1 cellular context compared by ENCODE assay signal in genomic region chr13:24922390-24923304, GRCh38.
TF ChIP-seq lines count a peak whose summit lies in the region.

No MANE protein-coding gene starts in this region.

TF ChIP-seq in WTC11, 78 proteins besides CTCF, POLR2A, EP300 and RAD21 (continued from another document and continues in another):
- no peak for TF ChIP-seq MLX (CRISPR knock-in tag; IDR thresholded peaks at IDR 0.05)
- TF ChIP-seq RORB (CRISPR knock-in tag; IDR thresholded peaks at IDR 0.05), result no peak
- TF ChIP-seq MXD4 (CRISPR knock-in tag; IDR thresholded peaks at IDR 0.05; ENCODE audit: borderline replicate concordance), result no peak
- no peak for TF ChIP-seq AFF4 (CRISPR knock-in tag; IDR thresholded peaks at IDR 0.05; ENCODE audit: borderline replicate concordance)
- TF ChIP-seq ATF6 (CRISPR knock-in tag; IDR thresholded peaks at IDR 0.05), result no peak
- TF ChIP-seq CREB1 (CRISPR knock-in tag; IDR thresholded peaks at IDR 0.05), result no peak
- TF ChIP-seq NFYB (CRISPR knock-in tag; conservative IDR thresholded peaks at IDR 0.05; ENCODE audit: low read depth), result 0 out of 2 replicates have a peak, but pooled peaks have one; percentile 6
- TF ChIP-seq TEAD4 (CRISPR knock-in tag; IDR thresholded peaks at IDR 0.05), result no peak
- TF ChIP-seq PRDM15 (CRISPR knock-in tag; IDR thresholded peaks at IDR 0.05), result no peak
- no peak for TF ChIP-seq JAZF1 (CRISPR knock-in tag; IDR thresholded peaks at IDR 0.05)
- TF ChIP-seq CBFB (CRISPR knock-in tag; IDR thresholded peaks at IDR 0.05; ENCODE audit: low read depth), result no peak; the same call in 1 of the 2 replicates
- TF ChIP-seq ZBTB21 (CRISPR knock-in tag; IDR thresholded peaks at IDR 0.05; ENCODE audit: borderline replicate concordance), result 0 out of 2 replicates have a peak, but pooled peaks have one; percentile 53
- TF ChIP-seq ESRRA (CRISPR knock-in tag; IDR thresholded peaks at IDR 0.05; ENCODE audit: borderline replicate concordance), result no peak
- peak; percentile 64; the same call in 1 of the 2 replicates for TF ChIP-seq FOXP1 (CRISPR knock-in tag; IDR thresholded peaks at IDR 0.05; ENCODE audit: borderline replicate concordance)
- no peak for TF ChIP-seq ZMAT4 (CRISPR knock-in tag; IDR thresholded peaks at IDR 0.05)
- no peak for TF ChIP-seq SMAD3 (CRISPR knock-in tag; IDR thresholded peaks at IDR 0.05; ENCODE audit: borderline replicate concordance)
- TF ChIP-seq SP1 (CRISPR knock-in tag; conservative IDR thresholded peaks at IDR 0.05), result peak; percentile 96
- TF ChIP-seq OVOL2 (CRISPR knock-in tag; IDR thresholded peaks at IDR 0.05; ENCODE audit: borderline replicate concordance), result no peak
- no peak for TF ChIP-seq ZNF416 (CRISPR knock-in tag; IDR thresholded peaks at IDR 0.05)
- no peak for TF ChIP-seq RELA (CRISPR knock-in tag; IDR thresholded peaks at IDR 0.05; ENCODE audit: borderline replicate concordance)
- no peak for TF ChIP-seq ZNF512 (CRISPR knock-in tag; IDR thresholded peaks at IDR 0.05; ENCODE audit: borderline replicate concordance)
- TF ChIP-seq TCF7 (CRISPR knock-in tag; IDR thresholded peaks at IDR 0.05; ENCODE audit: low read depth), result no peak
- TF ChIP-seq ERG (CRISPR knock-in tag; IDR thresholded peaks at IDR 0.05), result no peak
- no peak for TF ChIP-seq ATF1 (CRISPR knock-in tag; IDR thresholded peaks at IDR 0.05)
- no peak for TF ChIP-seq IRF1 (CRISPR knock-in tag; IDR thresholded peaks at IDR 0.05)
- TF ChIP-seq ZNF121 (CRISPR knock-in tag; IDR thresholded peaks at IDR 0.05), result no peak
- TF ChIP-seq ZNF425 (CRISPR knock-in tag; conservative IDR thresholded peaks at IDR 0.05), result no peak
- TF ChIP-seq KAT7 (CRISPR knock-in tag; IDR thresholded peaks at IDR 0.05; ENCODE audit: borderline replicate concordance), result 0 out of 2 replicates have a peak, but pooled peaks have one; percentile 48
- TF ChIP-seq NR2C2 (CRISPR knock-in tag; IDR thresholded peaks at IDR 0.05), result no peak
- 0 out of 2 replicates have a peak, but pooled peaks have one; percentile 16 for TF ChIP-seq GABPB1 (CRISPR knock-in tag; IDR thresholded peaks at IDR 0.05)
- no peak for TF ChIP-seq ATF3 (CRISPR knock-in tag; conservative IDR thresholded peaks at IDR 0.05)
- peak; percentile 42; the same call in 1 of the 2 replicates for TF ChIP-seq TP53 (CRISPR knock-in tag; IDR thresholded peaks at IDR 0.05)
- TF ChIP-seq ZNF671 (CRISPR knock-in tag; IDR thresholded peaks at IDR 0.05), result no peak
- no peak for TF ChIP-seq JUN (CRISPR knock-in tag; IDR thresholded peaks at IDR 0.05)
- TF ChIP-seq EMX1 (CRISPR knock-in tag; IDR thresholded peaks at IDR 0.05), result no peak
- no peak for TF ChIP-seq ZSCAN18 (CRISPR knock-in tag; IDR thresholded peaks at IDR 0.05)
- no peak for TF ChIP-seq ELF4 (CRISPR knock-in tag; IDR thresholded peaks at IDR 0.05; ENCODE audit: low read depth)
- no peak for TF ChIP-seq NFE2L1 (CRISPR knock-in tag; IDR thresholded peaks at IDR 0.05)
- TF ChIP-seq E2F1 (CRISPR knock-in tag; IDR thresholded peaks at IDR 0.05), result 0 out of 2 replicates have a peak, but pooled peaks have one; percentile 39
